Comparison of ENCODE assay signal across 1 cellular context in the genomic region with DNA sequence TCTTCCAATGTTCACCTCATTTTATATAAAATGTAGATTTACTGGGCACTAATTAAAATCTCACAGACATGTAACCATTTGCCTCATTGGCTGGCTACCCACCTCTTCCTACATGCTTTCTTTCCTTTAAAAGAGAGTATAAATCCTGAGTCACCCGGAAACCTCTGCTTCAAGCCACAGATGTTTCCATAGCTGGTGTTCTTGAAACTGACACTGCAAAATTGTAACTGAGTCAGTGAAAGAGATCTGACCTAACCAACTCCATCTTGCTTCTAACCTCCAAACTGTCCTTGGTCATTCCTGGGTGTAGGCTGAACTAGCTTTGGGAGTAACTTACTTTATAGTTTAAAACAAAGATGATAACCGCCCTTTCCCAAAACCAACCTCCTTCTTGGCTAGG.
TF ChIP-seq lines count a peak whose summit lies in the region.

No MANE protein-coding gene starts in this region.

TF ChIP-seq in GM23338, 12 proteins besides CTCF, POLR2A, EP300 and RAD21 (continued from another document):
- no peak for TF ChIP-seq ZNF462 (CRISPR knock-in tag; IDR thresholded peaks at IDR 0.05)
TF ChIP-seq in GM23338: peak in this region for 0.
